ENCODE assay signal across 25 cellular contexts in genomic region chr20:50073500-50073899, GRCh38.
"Had no signal": no experiment of that assay in that cellular context is flagged by ENCODE, and none has a peak within 500 bp of the region (broad histone marks: within the 10 kb centered on the region; RNA-seq: fewer than 3 reads in every experiment).

No MANE protein-coding gene starts in this region.

- H3K27ac ChIP-seq: brain microvascular endothelial cell, cardiac muscle cell, VCaP had no signal

- FAIRE-seq: K562, RCC 7860 had no signal

- H3K36me3 ChIP-seq: brain microvascular endothelial cell, cardiac muscle cell had no signal

- H3K4me3 ChIP-seq: cardiac muscle cell, K562 had no signal

- ATAC-seq: activated T-cell treated with anti-CD3 and anti-CD28 coated beads, Interleukin-2, amount 50 U/mL, for 4 hours; K562; PC-3; T-helper 17 cell had no signal

- H3K27me3 ChIP-seq: brain microvascular endothelial cell, cardiac muscle cell had no signal

- DNase-seq: activated CD4-positive, alpha-beta memory T cell treated with anti-CD3 and anti-CD28 coated beads for 36 hours; activated CD4-positive, alpha-beta T cell treated with anti-CD3 and anti-CD28 coated beads, Interleukin-2, amount 10 ng/mL, durations not matched to agents 7 days and 5 days; activated CD4-positive, CD25-positive, alpha-beta regulatory T cell; activated CD8-positive, alpha-beta memory T cell treated with anti-CD3 and anti-CD28 coated beads for 24 hours; activated gamma-delta T cell; activated naive CD4-positive, alpha-beta T cell treated with anti-CD3 and anti-CD28 coated beads for 36 hours; activated T-cell treated with anti-CD3 and anti-CD28 coated beads, Interleukin-2, amount 50 U/mL, for 4 hours; amygdala; brain microvascular endothelial cell; Karpas-422; MM.1S; NCI-H1105; NCI-H1436; NCI-H1694 treated with DMSO at 0.1 percent for 48 hours; NCI-H2081; NCI-H510A treated with DMSO at 0.1 percent for 48 hours; NCI-H69; PC-3; SIG-M5; T-helper 17 cell; T-helper 9 cell had no signal
